1 cellular context compared by ENCODE assay signal in genomic region chr12:124880335-124880734, GRCh38.
TF ChIP-seq lines count a peak whose summit lies in the region.

No MANE protein-coding gene starts in this region.

TF ChIP-seq in HepG2, 621 proteins besides CTCF, POLR2A, EP300 and RAD21 (continued from another document):
- TF ChIP-seq ZBTB33 (CRISPR knock-in tag; IDR thresholded peaks at IDR 0.05), result peak; percentile 17; the same call in 1 of the 2 replicates
- 0 out of 2 replicates have a peak, but pooled peaks have one; percentile 23 for TF ChIP-seq ZNF770 (CRISPR knock-in tag; IDR thresholded peaks at IDR 0.05)
TF ChIP-seq in HepG2: peak in this region for 3; not testable (repeated sequence) for 618.
